23 cellular contexts compared by ENCODE assay signal in genomic region chr5:90853759-90854515, GRCh38.
"Had no signal": no experiment of that assay in that cellular context is flagged by ENCODE, and none has a peak within 500 bp of the region (broad histone marks: within the 10 kb centered on the region; RNA-seq: fewer than 3 reads in every experiment).

No MANE protein-coding gene starts in this region.

- H3K4me3 ChIP-seq: adrenal gland, breast epithelium, esophagus squamous epithelium, right atrium auricular region, skin epidermis, testis had no signal

- H3K9me3 Mint-ChIP-seq: activated CD4-positive, alpha-beta T cell treated with anti-CD3 and anti-CD28 coated beads, Interleukin-2, amount 10 ng/mL, durations not matched to agents 7 days and 5 days; activated naive CD4-positive, alpha-beta T cell treated with anti-CD3 and anti-CD28 coated beads, Interleukin-2, amount 50 U/mL, for 72 hours; activated T-cell treated with anti-CD3 and anti-CD28 coated beads, Interleukin-2, amount 50 U/mL, for 24 hours; immature natural killer cell; memory B cell; neural crest cell had no signal

- H3K4me3 Mint-ChIP-seq: activated CD4-positive, alpha-beta T cell treated with anti-CD3 and anti-CD28 coated beads, Interleukin-2, amount 10 ng/mL, durations not matched to agents 7 days and 5 days; activated CD8-positive, alpha-beta T cell treated with anti-CD3 and anti-CD28 coated beads, Interleukin-2, amount 10 ng/mL, durations not matched to agents 7 days and 5 days; activated T-cell treated with anti-CD3 and anti-CD28 coated beads, Interleukin-2, amount 50 U/mL, for 24 hours; immature natural killer cell; memory B cell; neural crest cell had no signal

- ATAC-seq: activated CD8-positive, alpha-beta T cell treated with anti-CD3 and anti-CD28 coated beads, Interleukin-2, amount 10 ng/mL, durations not matched to agents 7 days and 5 days; left ventricle myocardium superior had no signal

- DNase-seq: activated CD4-positive, alpha-beta T cell treated with anti-CD3 and anti-CD28 coated beads, Interleukin-2, amount 10 ng/mL, durations not matched to agents 7 days and 5 days; activated CD4-positive, CD25-positive, alpha-beta regulatory T cell; activated CD8-positive, alpha-beta T cell treated with anti-CD3 and anti-CD28 coated beads, Interleukin-2, amount 10 ng/mL, durations not matched to agents 7 days and 5 days; activated gamma-delta T cell treated with Interleukin-2 at 50 U/mL for 16 hours; activated T-cell treated with anti-CD3 and anti-CD28 coated beads, Interleukin-2, amount 50 U/mL, for 24 hours; adrenal gland; cerebellar nuclear complex; effector CD4-positive, alpha-beta T cell; esophagus squamous epithelium; immature natural killer cell; kidney glomerular epithelial cell; left ventricle myocardium superior; stimulated activated CD4-positive, alpha-beta T cell treated with anti-CD3 and anti-CD28 coated beads, Interleukin-15, amount 100 ng/mL, for 24 hours; stimulated activated CD4-positive, alpha-beta T cell treated with anti-CD3 and anti-CD28 coated beads, Interleukin-2, amount 100 ng/mL, for 48 hours; SW 1271; testis had no signal

- H3K27ac ChIP-seq: adrenal gland, breast epithelium, esophagus squamous epithelium, right atrium auricular region, skin epidermis, testis had no signal

- H3K36me3 ChIP-seq: adrenal gland, breast epithelium, esophagus squamous epithelium, right atrium auricular region had no signal

- H3K27me3 Mint-ChIP-seq: progenitor cell of endocrine pancreas had no signal

- H3K4me1 Mint-ChIP-seq: activated CD4-positive, alpha-beta T cell treated with anti-CD3 and anti-CD28 coated beads, Interleukin-2, amount 10 ng/mL, durations not matched to agents 7 days and 5 days; memory B cell had no signal

- H3K27ac Mint-ChIP-seq: activated CD4-positive, alpha-beta T cell treated with anti-CD3 and anti-CD28 coated beads, Interleukin-2, amount 10 ng/mL, durations not matched to agents 7 days and 5 days; activated CD8-positive, alpha-beta T cell treated with anti-CD3 and anti-CD28 coated beads, Interleukin-2, amount 10 ng/mL, durations not matched to agents 7 days and 5 days; activated naive CD4-positive, alpha-beta T cell treated with anti-CD3 and anti-CD28 coated beads, Interleukin-2, amount 50 U/mL, for 72 hours; activated T-cell treated with anti-CD3 and anti-CD28 coated beads, Interleukin-2, amount 50 U/mL, for 24 hours; immature natural killer cell; memory B cell; progenitor cell of endocrine pancreas had no signal

- H3K36me3 Mint-ChIP-seq: activated naive CD4-positive, alpha-beta T cell treated with anti-CD3 and anti-CD28 coated beads, Interleukin-2, amount 50 U/mL, for 72 hours; immature natural killer cell; memory B cell had no signal

- H3K27me3 ChIP-seq: adrenal gland, breast epithelium, esophagus squamous epithelium, right atrium auricular region, testis had no signal

- H3K4me1 ChIP-seq: adrenal gland, breast epithelium, right atrium auricular region, testis had no signal
